21 cellular contexts compared by ENCODE assay signal in the genomic region with DNA sequence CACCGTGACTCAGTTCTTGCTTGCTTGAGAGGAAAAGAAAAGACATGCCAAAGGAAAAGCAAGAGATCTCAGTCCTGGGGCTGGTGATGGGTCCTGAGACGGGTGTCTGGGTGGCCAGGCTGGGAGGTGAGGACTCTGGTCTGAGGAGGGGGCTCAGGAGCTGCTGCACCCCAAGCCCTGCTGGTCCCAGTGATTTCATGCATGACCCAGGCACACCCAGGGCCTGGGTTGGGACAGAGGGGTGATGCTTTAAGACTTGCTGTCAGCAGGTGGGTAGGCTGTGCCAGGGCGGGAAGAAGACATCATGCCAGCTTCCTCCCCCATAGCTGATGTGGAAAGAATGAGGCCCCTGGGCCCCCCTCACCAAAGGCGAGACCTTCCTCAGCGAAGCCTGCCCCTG.
"Had no signal": no experiment of that assay in that cellular context is flagged by ENCODE, and none has a peak within 500 bp of the region (broad histone marks: within the 10 kb centered on the region; RNA-seq: fewer than 3 reads in every experiment).

No MANE protein-coding gene starts in this region.

- H3K4me3 Mint-ChIP-seq: naive thymus-derived CD4-positive, alpha-beta T cell; neural crest cell; stimulated activated naive B cell treated with anti-CD40 and anti-IgM and Interleukin-4, amounts not matched to agents 10 μg/mL and 1 μg/mL and 100 μg/mL, for 72 hours; stimulated activated naive CD8-positive, alpha-beta T cell treated with anti-CD3 and anti-CD28 coated beads, Interleukin-15, amount 100 ng/mL, for 72 hours; type B pancreatic cell had no signal

- FAIRE-seq: colon, endothelial cell of umbilical vein, urothelium cell line had no signal

- H3K27me3 ChIP-seq: hepatocyte, ovary had no signal

- H3K9me3 Mint-ChIP-seq: neural crest cell; stimulated activated naive B cell treated with anti-CD40 and anti-IgM and Interleukin-4, amounts not matched to agents 10 μg/mL and 1 μg/mL and 100 μg/mL, for 72 hours; stimulated activated naive CD8-positive, alpha-beta T cell treated with anti-CD3 and anti-CD28 coated beads, Interleukin-15, amount 100 ng/mL, for 72 hours; type B pancreatic cell had no signal

- H3K36me3 ChIP-seq: ovary, thoracic aorta had no signal

- ATAC-seq: left colon; left ventricle myocardium superior; naive thymus-derived CD4-positive, alpha-beta T cell; right cardiac atrium; stimulated activated naive B cell treated with anti-CD40 and anti-IgM and Interleukin-4, amounts not matched to agents 10 μg/mL and 1 μg/mL and 100 μg/mL, for 72 hours; stimulated activated naive CD8-positive, alpha-beta T cell treated with anti-CD3 and anti-CD28 coated beads, Interleukin-15, amount 100 ng/mL, for 72 hours had no signal

- H3K36me3 Mint-ChIP-seq: naive thymus-derived CD4-positive, alpha-beta T cell; stimulated activated naive B cell treated with anti-CD40 and anti-IgM and Interleukin-4, amounts not matched to agents 10 μg/mL and 1 μg/mL and 100 μg/mL, for 72 hours; type B pancreatic cell had no signal

- H3K27me3 Mint-ChIP-seq: stimulated activated naive CD8-positive, alpha-beta T cell treated with anti-CD3 and anti-CD28 coated beads, Interleukin-15, amount 100 ng/mL, for 72 hours had no signal

- DNase-seq: cerebellar nuclear complex; dermis blood vessel endothelial cell; foreskin melanocyte; left colon; left ventricle myocardium superior; mesenchymal stem cell; naive thymus-derived CD4-positive, alpha-beta T cell; ovary; right cardiac atrium; stimulated activated CD4-positive, alpha-beta T cell treated with anti-CD3 and anti-CD28 coated beads, Interleukin-4, amount 100 ng/mL, for 24 hours; stimulated activated naive B cell treated with anti-CD40 and anti-IgM and Interleukin-4, amounts not matched to agents 10 μg/mL and 1 μg/mL and 100 μg/mL, for 72 hours; stimulated activated naive CD8-positive, alpha-beta T cell treated with anti-CD3 and anti-CD28 coated beads, Interleukin-15, amount 100 ng/mL, for 72 hours had no signal

- H3K4me3 ChIP-seq: hepatocyte, lung, ovary, thoracic aorta had no signal

- H3K9me3 ChIP-seq: ovary, thoracic aorta had no signal

- H3K4me2 ChIP-seq: hepatocyte had no signal

- H3K27ac ChIP-seq: hepatocyte, ovary, thoracic aorta had no signal

- H3K27ac Mint-ChIP-seq: progenitor cell of endocrine pancreas; stimulated activated naive B cell treated with anti-CD40 and anti-IgM and Interleukin-4, amounts not matched to agents 10 μg/mL and 1 μg/mL and 100 μg/mL, for 72 hours; type B pancreatic cell had no signal
